ENCODE assay signal across 9 cellular contexts in genomic region chr1:25019351-25020172, GRCh38.
A peak's percentile ranks its signal among the peaks of the same experiment; 100 is the strongest.
DNase-seq lines count a peak whose midpoint lies in the region; ATAC-seq and TF ChIP-seq lines count a peak whose summit lies in the region.
"Had no signal": no experiment of that assay in that cellular context is flagged by ENCODE, and none has a peak within 500 bp of the region (broad histone marks: within the 10 kb centered on the region; RNA-seq: fewer than 3 reads in every experiment).

No MANE protein-coding gene starts in this region.

- H3K27me3 ChIP-seq in OCI-LY1 (ENCODE audit: insufficient read depth, low read length) (no peaks in the 10 kb centered on the region), uterus (no peaks in the 10 kb centered on the region)

- peaks cover 52% of the 10 kb centered on the region for H3K4me1 ChIP-seq in OCI-LY1 (ENCODE audit: insufficient read depth, low read length, severe bottlenecking)
- H3K4me1 ChIP-seq in uterus = no peaks in the 10 kb centered on the region

- no peak overlapping the region for H2AFZ ChIP-seq in OCI-LY1 (ENCODE audit: low read length)

- no peak for DNase-seq in activated naive CD4-positive, alpha-beta T cell treated with anti-CD3 and anti-CD28 coated beads, Interleukin-2, amount 10 ng/mL, durations not matched to agents 7 days and 5 days
- no peak for DNase-seq in activated naive CD4-positive, alpha-beta T cell treated with anti-CD3 and anti-CD28 coated beads, Interleukin-2, amount 50 U/mL, for 72 hours (ENCODE audit: low spot score in 2 of 2)
- DNase-seq in stimulated activated naive B cell treated with anti-CD40 and anti-IgM and Interleukin-4, amounts not matched to agents 10 μg/mL and 1 μg/mL and 100 μg/mL, for 72 hours = no peak
- DNase-seq in uterus = no peak
- no peak for DNase-seq in inferior parietal cortex (ENCODE audit: extremely low spot score)
- DNase-seq in mesenteric fat pad (ENCODE audit: low spot score) = no peak
- DNase-seq: SW 1271 had no signal

- H3K27me3 Mint-ChIP-seq in activated naive CD4-positive, alpha-beta T cell treated with anti-CD3 and anti-CD28 coated beads, Interleukin-2, amount 10 ng/mL, durations not matched to agents 7 days and 5 days = no peaks in the 10 kb centered on the region
- no peaks in the 10 kb centered on the region for H3K27me3 Mint-ChIP-seq in stimulated activated naive B cell treated with anti-CD40 and anti-IgM and Interleukin-4, amounts not matched to agents 10 μg/mL and 1 μg/mL and 100 μg/mL, for 72 hours

- H3F3A ChIP-seq in OCI-LY1 (ENCODE audit: insufficient read depth, low read length) = no peaks in the 10 kb centered on the region

- TF ChIP-seq CTCF in OCI-LY1 (IDR thresholded peaks at IDR 0.05; ENCODE audit: low read length) (no peak), uterus (IDR thresholded peaks at IDR 0.05) (no peak)

- no peak for TF ChIP-seq POLR2A in uterus (IDR thresholded peaks at IDR 0.05)

- H3K36me3 Mint-ChIP-seq in activated naive CD4-positive, alpha-beta T cell treated with anti-CD3 and anti-CD28 coated beads, Interleukin-2, amount 10 ng/mL, durations not matched to agents 7 days and 5 days = no peaks in the 10 kb centered on the region
- peaks cover 4 to 11% of the 10 kb centered on the region in 2 donors for H3K36me3 Mint-ChIP-seq in activated naive CD4-positive, alpha-beta T cell treated with anti-CD3 and anti-CD28 coated beads, Interleukin-2, amount 50 U/mL, for 72 hours
- H3K36me3 Mint-ChIP-seq in stimulated activated naive B cell treated with anti-CD40 and anti-IgM and Interleukin-4, amounts not matched to agents 10 μg/mL and 1 μg/mL and 100 μg/mL, for 72 hours = no peaks in the 10 kb centered on the region

- H3K36me3 ChIP-seq in OCI-LY1 (ENCODE audit: insufficient read depth, low read length) = no peaks in the 10 kb centered on the region
- no peaks in the 10 kb centered on the region for H3K36me3 ChIP-seq in uterus

- intact Hi-C loops in uterus (cut with DNase I; ENCODE audit: low total_unique reads) = no loop called here

- peak overlapping the region; percentile 59 for H3K4me2 ChIP-seq in OCI-LY1 (ENCODE audit: low read length)

- CTCF ChIA-PET in activated naive CD4-positive, alpha-beta T cell treated with anti-CD3 and anti-CD28 coated beads, Interleukin-2, amount 10 ng/mL, durations not matched to agents 7 days and 5 days (lab: Charles Lee) = interaction anchor here (1.2 kb wide), 1 partner anchor 17 kb away, joined by 3 read pairs; no protein-coding TSS in a partner anchor

- peak overlapping the region; percentile 36; the same call in 1 of the 2 replicates for H3K9ac ChIP-seq in OCI-LY1 (ENCODE audit: low read length)

- H3K4me1 Mint-ChIP-seq in activated naive CD4-positive, alpha-beta T cell treated with anti-CD3 and anti-CD28 coated beads, Interleukin-2, amount 10 ng/mL, durations not matched to agents 7 days and 5 days = peaks cover 85% of the 10 kb centered on the region
- H3K4me1 Mint-ChIP-seq in stimulated activated naive B cell treated with anti-CD40 and anti-IgM and Interleukin-4, amounts not matched to agents 10 μg/mL and 1 μg/mL and 100 μg/mL, for 72 hours = peaks cover 60 to 64% of the 10 kb centered on the region in 2 donors

- no peaks in the 10 kb centered on the region for H3K9me2 ChIP-seq in OCI-LY1 (ENCODE audit: low read depth, low read length)

- no peaks in the 10 kb centered on the region for H3K9me3 Mint-ChIP-seq in activated naive CD4-positive, alpha-beta T cell treated with anti-CD3 and anti-CD28 coated beads, Interleukin-2, amount 10 ng/mL, durations not matched to agents 7 days and 5 days
- no peaks in the 10 kb centered on the region for H3K9me3 Mint-ChIP-seq in activated naive CD4-positive, alpha-beta T cell treated with anti-CD3 and anti-CD28 coated beads, Interleukin-2, amount 50 U/mL, for 72 hours
- no peaks in the 10 kb centered on the region for H3K9me3 Mint-ChIP-seq in stimulated activated naive B cell treated with anti-CD40 and anti-IgM and Interleukin-4, amounts not matched to agents 10 μg/mL and 1 μg/mL and 100 μg/mL, for 72 hours

- no peak overlapping the region for H3K4me3 Mint-ChIP-seq in activated naive CD4-positive, alpha-beta T cell treated with anti-CD3 and anti-CD28 coated beads, Interleukin-2, amount 10 ng/mL, durations not matched to agents 7 days and 5 days
- peak overlapping the region; percentile 46 to 49 for H3K4me3 Mint-ChIP-seq in stimulated activated naive B cell treated with anti-CD40 and anti-IgM and Interleukin-4, amounts not matched to agents 10 μg/mL and 1 μg/mL and 100 μg/mL, for 72 hours

- H3K27ac ChIP-seq in OCI-LY1 (ENCODE audit: low read depth, low read length, poor library complexity, severe bottlenecking) (peak overlapping the region; percentile 97), uterus (no peak overlapping the region)

- H3K27ac Mint-ChIP-seq in activated naive CD4-positive, alpha-beta T cell treated with anti-CD3 and anti-CD28 coated beads, Interleukin-2, amount 10 ng/mL, durations not matched to agents 7 days and 5 days = peak overlapping the region; percentile 99
- H3K27ac Mint-ChIP-seq in activated naive CD4-positive, alpha-beta T cell treated with anti-CD3 and anti-CD28 coated beads, Interleukin-2, amount 50 U/mL, for 72 hours = peak overlapping the region in 1 of 2 donors; percentile 99
- peak overlapping the region; percentile 80 for H3K27ac Mint-ChIP-seq in stimulated activated naive B cell treated with anti-CD40 and anti-IgM and Interleukin-4, amounts not matched to agents 10 μg/mL and 1 μg/mL and 100 μg/mL, for 72 hours

- no peaks in the 10 kb centered on the region for H3K79me2 ChIP-seq in OCI-LY1 (ENCODE audit: insufficient read depth, low read length)

- ATAC-seq in activated naive CD4-positive, alpha-beta T cell treated with anti-CD3 and anti-CD28 coated beads, Interleukin-2, amount 50 U/mL, for 72 hours = no peak
- peak; percentile 52 for ATAC-seq in HG02610 (IDR thresholded peaks at IDR 0.05; ENCODE audit: unreplicated experiment)
- ATAC-seq in stimulated activated naive B cell treated with anti-CD40 and anti-IgM and Interleukin-4, amounts not matched to agents 10 μg/mL and 1 μg/mL and 100 μg/mL, for 72 hours (replicated peaks) = peak; percentile 30 to 36

- H3K9me3 ChIP-seq in OCI-LY1 (ENCODE audit: low read length) (no peaks in the 10 kb centered on the region), uterus (no peaks in the 10 kb centered on the region)

- no peaks in the 10 kb centered on the region for H4K20me1 ChIP-seq in OCI-LY1 (ENCODE audit: insufficient read depth, low read length)

- H3K4me3 ChIP-seq in OCI-LY1 (ENCODE audit: low read depth, low read length, poor library complexity, severe bottlenecking) (peak overlapping the region; percentile 19), uterus (no peak overlapping the region)

Comparison
In these comparisons a context has a peak if more than half of its experiments do, and no peak if none do; other contexts are left out.
1. ATAC-seq: peak in HG02610 (single experiment) and stimulated activated naive B cell treated with anti-CD40 and anti-IgM and Interleukin-4, amounts not matched to agents 10 μg/mL and 1 μg/mL and 100 μg/mL, for 72 hours (2 of 2); none in activated naive CD4-positive, alpha-beta T cell treated with anti-CD3 and anti-CD28 coated beads, Interleukin-2, amount 50 U/mL, for 72 hours (0 of 2).